In the genomic region with DNA sequence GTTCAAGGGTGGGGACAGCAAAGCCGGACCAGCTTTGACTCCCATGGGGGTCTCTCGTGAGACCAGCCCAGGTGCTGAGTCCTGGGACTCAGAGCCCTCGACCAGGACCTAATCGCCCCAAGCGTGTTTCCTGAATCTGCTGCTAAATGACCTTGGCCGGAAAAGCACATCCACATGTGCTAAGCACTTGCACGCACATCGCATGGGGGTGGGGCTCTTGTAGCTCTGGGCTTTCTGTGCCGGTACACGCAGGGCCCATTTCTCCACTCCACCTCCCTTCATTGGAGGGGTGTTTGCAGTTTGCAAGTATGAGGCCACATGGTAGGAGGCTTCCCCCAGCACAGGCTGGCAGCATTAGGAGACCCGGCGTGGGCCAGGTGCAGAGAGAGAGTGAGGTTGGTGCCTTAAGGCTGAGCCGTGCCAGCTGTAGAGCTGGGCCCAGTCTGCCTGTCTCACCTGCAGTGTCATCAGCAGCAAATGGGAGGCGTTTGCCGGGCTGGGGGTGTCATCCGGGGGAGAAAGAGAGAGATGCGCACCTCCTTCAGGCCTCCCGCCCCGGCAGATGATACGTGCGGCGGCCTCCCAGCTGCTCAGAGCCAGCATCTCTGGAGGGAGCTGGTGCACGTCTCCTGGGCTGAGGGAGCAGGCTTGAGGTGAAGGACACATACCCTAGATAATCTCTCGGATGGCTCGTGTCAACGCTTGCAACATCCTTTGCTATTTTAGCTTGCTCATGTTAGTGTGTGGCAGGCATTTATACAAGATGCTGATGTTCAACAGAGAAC, we compare ENCODE assay signal across 9 cellular contexts. TPM values are rescaled to one million over a fixed set of nuclear protein-coding genes. Genes with fewer than 3 reads are reported as not detected.
A peak's percentile ranks its signal among the peaks of the same experiment; 100 is the strongest.
DNase-seq lines count a peak whose midpoint lies in the region; ATAC-seq and TF ChIP-seq lines count a peak whose summit lies in the region.
"Had no signal": no experiment of that assay in that cellular context is flagged by ENCODE, and none has a peak within 500 bp of the region (broad histone marks: within the 10 kb centered on the region; RNA-seq: fewer than 3 reads in every experiment).

No MANE protein-coding gene starts in this region.

- H3K4me2 ChIP-seq in GM23248 (ENCODE audit: unreplicated experiment), result no peak overlapping the region

- no peaks in the 10 kb centered on the region for H3K9me3 Mint-ChIP-seq in activated B cell treated with CpG ODN at 0.5 μM for 24 hours
- H3K9me3 Mint-ChIP-seq in dendritic cell treated with granulocyte-macrophage colony-stimulating factor and Interleukin-4, amounts not matched to agents 40 ng/mL and 50 ng/mL, for 4 days, result no peaks in the 10 kb centered on the region

- peaks cover 20% of the 10 kb centered on the region for H3K36me3 Mint-ChIP-seq in activated B cell treated with CpG ODN at 0.5 μM for 24 hours (ENCODE audit: low read depth)
- peaks cover 22% of the 10 kb centered on the region for H3K36me3 Mint-ChIP-seq in dendritic cell treated with granulocyte-macrophage colony-stimulating factor and Interleukin-4, amounts not matched to agents 40 ng/mL and 50 ng/mL, for 4 days (ENCODE audit: low read depth)

- H4K20me1 ChIP-seq in GM23248 (ENCODE audit: insufficient read depth), result no peaks in the 10 kb centered on the region

- CTCF ChIA-PET in activated B cell treated with CpG ODN at 0.5 μM for 24 hours (lab: Charles Lee), result interaction anchor here (0.7 to 2.7 kb wide), 13 partner anchors 8 to 237 kb away, joined by 3 to 14 read pairs (median 5); no protein-coding TSS in a partner anchor

- peaks cover 85% of the 10 kb centered on the region for H3K4me1 Mint-ChIP-seq in activated B cell treated with CpG ODN at 0.5 μM for 24 hours
- peaks cover 33% of the 10 kb centered on the region for H3K4me1 Mint-ChIP-seq in dendritic cell treated with granulocyte-macrophage colony-stimulating factor and Interleukin-4, amounts not matched to agents 40 ng/mL and 50 ng/mL, for 4 days (ENCODE audit: low read depth)

- no peaks in the 10 kb centered on the region for H3K4me1 ChIP-seq in GM23248 (ENCODE audit: insufficient read depth)
- H3K4me1 ChIP-seq: parathyroid adenoma had no signal

- no peak overlapping the region for H3K9ac ChIP-seq in GM23248
- H3K9ac ChIP-seq: parathyroid adenoma had no signal

- peak overlapping the region; percentile 99 for H3K27ac Mint-ChIP-seq in activated B cell treated with CpG ODN at 0.5 μM for 24 hours
- peak overlapping the region; percentile 76 for H3K27ac Mint-ChIP-seq in dendritic cell treated with granulocyte-macrophage colony-stimulating factor and Interleukin-4, amounts not matched to agents 40 ng/mL and 50 ng/mL, for 4 days

- no peaks in the 10 kb centered on the region for H3K9me2 ChIP-seq in GM23248 (ENCODE audit: insufficient read depth)

- H3K4me3 ChIP-seq in GM23248, result no peak overlapping the region

- H3K27ac ChIP-seq in GM23248, result no peak overlapping the region
- H3K27ac ChIP-seq: parathyroid adenoma had no signal

- POLR2A ChIA-PET in activated B cell treated with CpG ODN at 0.5 μM for 24 hours (lab: Charles Lee), result interaction anchor here (0.5 to 15.0 kb wide), 28 partner anchors 9 to 771 kb away, joined by 3 to 229 read pairs (median 7); partner anchors contain the start of gene CLCN4

- H3K4me3 Mint-ChIP-seq in activated B cell treated with CpG ODN at 0.5 μM for 24 hours, result peak overlapping the region; percentile 84
- peak overlapping the region; percentile 32 for H3K4me3 Mint-ChIP-seq in dendritic cell treated with granulocyte-macrophage colony-stimulating factor and Interleukin-4, amounts not matched to agents 40 ng/mL and 50 ng/mL, for 4 days

- no peaks in the 10 kb centered on the region for H3K36me3 ChIP-seq in GM23248 (ENCODE audit: low read depth)

- H3K27me3 Mint-ChIP-seq in activated B cell treated with CpG ODN at 0.5 μM for 24 hours, result no peaks in the 10 kb centered on the region
- H3K27me3 Mint-ChIP-seq in dendritic cell treated with granulocyte-macrophage colony-stimulating factor and Interleukin-4, amounts not matched to agents 40 ng/mL and 50 ng/mL, for 4 days, result peaks cover 2% of the 10 kb centered on the region

- H3K27me3 ChIP-seq in GM23248 (replicated peaks; ENCODE audit: insufficient read depth), result no peaks in the 10 kb centered on the region

- in situ Hi-C loops in GM23248 (cut with MboI), result loop anchor here (5.0 to 25.0 kb wide), 2 partner anchors 114 to 224 kb away; no protein-coding TSS in a partner anchor

- H3K9me3 ChIP-seq in GM23248 (ENCODE audit: low read depth), result no peaks in the 10 kb centered on the region

- no peaks in the 10 kb centered on the region for H3F3A ChIP-seq in GM23248 (ENCODE audit: insufficient read depth)

- TF ChIP-seq CTCF in activated B cell treated with CpG ODN at 0.5 μM for 24 hours (IDR thresholded peaks at IDR 0.05), result no peak

- no peaks in the 10 kb centered on the region for H3K79me2 ChIP-seq in GM23248 (ENCODE audit: insufficient read depth)
- H3K79me2 ChIP-seq: parathyroid adenoma had no signal

- ATAC-seq in activated B cell treated with CpG ODN at 0.5 μM for 24 hours (ENCODE audit: low read depth) (peak; percentile 59), HG02588 (IDR thresholded peaks at IDR 0.05; ENCODE audit: unreplicated experiment) (no peak)

- H2AFZ ChIP-seq in GM23248, result no peak overlapping the region
- H2AFZ ChIP-seq: parathyroid adenoma had no signal

- 57 to 77% methylated on average over 14 to 21 of the region's 26 CpGs for WGBS in GM23248 (ENCODE audit: low coverage in 1 of 2, low lambda C conversion rate in 2 of 2, missing lambda C conversion rate in 2 of 2), 2 experiments

- DNase-seq in AG08395 (ENCODE audit: low spot score), result peak; percentile 32
- DNase-seq in GM23248, result peak; percentile 42
- peak; percentile 65 for DNase-seq in activated B cell treated with CpG ODN at 0.5 μM for 24 hours
- DNase-seq in stimulated activated CD4-positive, alpha-beta T cell treated with anti-CD3 and anti-CD28 coated beads, Interleukin-15, amount 100 ng/mL, for 1 hour (ENCODE audit: low read depth in 1 of 2, low spot score in 1 of 2), result peak; percentile 28 to 32
- no peak for DNase-seq in NCI-H82 treated with DMSO at 0.1 percent for 48 hours (lab: John Stamatoyannopoulos, UW; ENCODE audit: unreplicated experiment)
- DNase-seq in middle frontal gyrus (ENCODE audit: extremely low spot score, low spot score), result no peak

- intact Hi-C loops in activated B cell treated with CpG ODN at 0.5 μM for 24 hours (cut with micrococcal nuclease), result loop anchor here (1.0 to 5.0 kb wide), 9 partner anchors 8 to 1231 kb away; no protein-coding TSS in a partner anchor
- intact Hi-C loops in dendritic cell treated with granulocyte-macrophage colony-stimulating factor and Interleukin-4, amounts not matched to agents 40 ng/mL and 50 ng/mL, for 4 days (cut with micrococcal nuclease), result no loop called here

RNA-seq across cellular contexts. Expression of gene CLCN4, which starts 45.2 kb away (rescaled TPM):
- total RNA-seq in GM23248 (2014; rRNA removed; shearing (Covaris generic)), result 0.89 and 0.97 TPM in 2 replicates
- 0.29 and 0.71 TPM in 2 replicates for polyA plus RNA-seq in GM23248 (2016; fragmentation: Nextera tagmentation; extraction: Ambion mirVana)
- total RNA-seq in activated B cell treated with CpG ODN at 0.5 μM for 24 hours, result 3.4 and 4.7 TPM in 2 replicates

Comparison
In these comparisons a context has a peak if more than half of its experiments do, and no peak if none do; other contexts are left out.
1. DNase-seq: peak in AG08395 (single experiment), GM23248 (single experiment), activated B cell treated with CpG ODN at 0.5 μM for 24 hours (single experiment) and stimulated activated CD4-positive, alpha-beta T cell treated with anti-CD3 and anti-CD28 coated beads, Interleukin-15, amount 100 ng/mL, for 1 hour (2 of 2); none in NCI-H82 treated with DMSO at 0.1 percent for 48 hours (single experiment) and middle frontal gyrus (single experiment).